18 cellular contexts compared by ENCODE assay signal in genomic region chr21:29157084-29157483, GRCh38.
"Had no signal": no experiment of that assay in that cellular context is flagged by ENCODE, and none has a peak within 500 bp of the region (broad histone marks: within the 10 kb centered on the region; RNA-seq: fewer than 3 reads in every experiment).

No MANE protein-coding gene starts in this region.

- H3K36me3 ChIP-seq: ovary, thoracic aorta, transverse colon had no signal

- H3K27ac ChIP-seq: ovary, stomach, thoracic aorta, transverse colon had no signal

- H3K27me3 ChIP-seq: heart left ventricle, ovary, stomach, transverse colon had no signal

- DNase-seq: effector memory CD4-positive, alpha-beta T cell; heart left ventricle; hippocampal formation; left colon; left ventricle myocardium superior; mucosa of descending colon; natural killer cell; nucleus accumbens; ovary; right cardiac atrium; small intestine; stimulated activated CD4-positive, alpha-beta T cell treated with anti-CD3 and anti-CD28 coated beads, Interleukin-12 subunit alpha, Interleukin-12 subunit beta, amount 100 ng/mL, for 4 hours; stimulated activated naive CD4-positive, alpha-beta T cell; stomach; substantia nigra; transverse colon had no signal

- H3K9me3 ChIP-seq: heart left ventricle, mucosa of descending colon, ovary, stomach, thoracic aorta, transverse colon had no signal

- ATAC-seq: esophagus mucosa, heart left ventricle, left colon, left ventricle myocardium superior, mucosa of descending colon, natural killer cell, right cardiac atrium had no signal

- H3K4me3 ChIP-seq: heart left ventricle, mucosa of descending colon, ovary, stomach, thoracic aorta, transverse colon had no signal

- H3K4me1 ChIP-seq: transverse colon had no signal
